Comparison of ENCODE assay signal across 14 cellular contexts in the genomic region with DNA sequence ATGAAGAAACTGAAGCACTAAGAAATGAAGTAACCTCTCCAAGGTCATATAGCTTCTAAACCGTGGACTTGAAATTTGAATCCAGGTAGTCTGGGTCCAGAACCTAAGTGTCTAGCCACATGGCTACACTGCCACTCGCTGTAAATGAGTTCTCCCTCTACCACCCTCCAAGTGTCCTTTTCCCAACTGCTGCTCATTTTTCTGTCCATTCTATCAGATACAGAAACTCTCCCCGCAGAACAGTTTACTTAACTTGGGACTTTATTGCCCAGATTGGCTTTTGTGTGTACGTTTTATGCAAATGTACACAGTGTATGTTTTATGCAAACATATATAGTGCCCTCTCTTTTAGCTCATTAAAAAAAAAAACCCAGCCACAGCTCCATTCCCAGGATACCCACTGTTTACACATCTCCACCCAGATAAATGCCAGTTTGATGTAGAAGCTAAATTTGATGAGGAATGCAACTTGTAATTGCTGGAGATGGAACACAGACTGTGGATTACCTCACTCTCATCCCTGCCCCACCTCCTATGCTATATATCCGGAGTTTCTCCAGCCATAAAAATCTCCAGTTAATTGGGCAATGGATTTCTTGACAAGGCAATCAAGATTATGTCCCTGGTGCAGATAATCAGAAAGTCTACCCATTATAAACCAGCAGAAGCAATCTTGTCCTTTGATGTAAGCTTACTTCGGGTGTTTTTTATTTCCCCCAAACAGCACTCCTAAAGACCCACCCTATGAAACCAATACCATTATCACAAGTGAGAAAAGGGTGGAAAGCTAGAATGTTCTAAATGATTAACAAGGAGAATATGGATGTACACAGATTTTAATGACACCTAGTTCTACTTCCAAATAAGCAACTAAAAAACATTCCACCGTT. TPM values are rescaled to one million over a fixed set of nuclear protein-coding genes. Genes with fewer than 3 reads are reported as not detected.
DNase-seq lines count a peak whose midpoint lies in the region; ATAC-seq and TF ChIP-seq lines count a peak whose summit lies in the region.
"Had no signal": no experiment of that assay in that cellular context is flagged by ENCODE, and none has a peak within 500 bp of the region (broad histone marks: within the 10 kb centered on the region; RNA-seq: fewer than 3 reads in every experiment).

No MANE protein-coding gene starts in this region.

- BruUV-seq in Calu3 (replicated peaks; lab: Mats Ljungman, UMichigan), result no TSS peak

- peaks cover 50% of the 10 kb centered on the region for H3K4me1 Mint-ChIP-seq in activated naive CD8-positive, alpha-beta T cell (ENCODE audit: low read depth)
- H3K4me1 Mint-ChIP-seq in Calu3 (ENCODE audit: low read depth, unreplicated experiment), result peaks cover 16% of the 10 kb centered on the region

- peak overlapping the region; percentile 65 for H3K27ac ChIP-seq in 22Rv1
- H3K27ac ChIP-seq: ovary, SJCRH30 had no signal

- intact Hi-C loops in Calu3 (cut with micrococcal nuclease; ENCODE audit: unreplicated experiment), result no loop called here

- DNase-seq in pons (ENCODE audit: low spot score), result no peak
- DNase-seq in foreskin fibroblast, result no peak
- no peak for DNase-seq in Calu3
- DNase-seq in NCI-H1694 (lab: John Stamatoyannopoulos, UW), result no peak
- DNase-seq: amygdala, hippocampal formation, ovary, SJCRH30 had no signal

- ATAC-seq in GM18867 (IDR thresholded peaks at IDR 0.05; ENCODE audit: unreplicated experiment), result peak; percentile 7
- ATAC-seq in HG03432 (IDR thresholded peaks at IDR 0.05; ENCODE audit: unreplicated experiment), result peak; percentile 4

- peaks cover 12% of the 10 kb centered on the region for H3K36me3 Mint-ChIP-seq in activated naive CD8-positive, alpha-beta T cell
- H3K36me3 Mint-ChIP-seq in Calu3 (ENCODE audit: insufficient read depth, unreplicated experiment), result no peaks in the 10 kb centered on the region

- H3K4me3 Mint-ChIP-seq in activated naive CD8-positive, alpha-beta T cell, result peak overlapping the region; percentile 36
- H3K4me3 Mint-ChIP-seq in Calu3 (ENCODE audit: low read depth, unreplicated experiment), result no peak overlapping the region
- H3K4me3 Mint-ChIP-seq: B cell had no signal

- H3K27ac Mint-ChIP-seq in activated naive CD8-positive, alpha-beta T cell, result peak overlapping the region; percentile 41
- H3K27ac Mint-ChIP-seq in Calu3 (ENCODE audit: unreplicated experiment), result no peak overlapping the region
- H3K27ac Mint-ChIP-seq: B cell had no signal

- no peak for TF ChIP-seq CTCF in 22Rv1 (IDR thresholded peaks at IDR 0.05)
- TF ChIP-seq CTCF in foreskin fibroblast (IDR thresholded peaks at IDR 0.05; ENCODE audit: low read depth, low read length), result no peak
- TF ChIP-seq CTCF in Calu3 (IDR thresholded peaks at IDR 0.05; ENCODE audit: unreplicated experiment), result no peak

- no peak overlapping the region for H3K4me3 ChIP-seq in foreskin fibroblast (ENCODE audit: low read depth in 1 of 2, low read length in 2 of 2)
- H3K4me3 ChIP-seq: lung, ovary, SJCRH30 had no signal

- peaks cover 8% of the 10 kb centered on the region for H3K9me3 Mint-ChIP-seq in activated naive CD8-positive, alpha-beta T cell (ENCODE audit: low read depth)
- H3K9me3 Mint-ChIP-seq in Calu3 (ENCODE audit: low read depth, unreplicated experiment), result no peaks in the 10 kb centered on the region

- CTCF ChIA-PET in Calu3 (lab: Charles Lee), result no interaction called here

- H3K27me3 Mint-ChIP-seq in activated naive CD8-positive, alpha-beta T cell, result no peaks in the 10 kb centered on the region
- H3K27me3 Mint-ChIP-seq in Calu3 (ENCODE audit: unreplicated experiment), result no peaks in the 10 kb centered on the region

RNA-seq across cellular contexts. Expression of a gene that starts 42.0 kb away (rescaled TPM):
- 81.2 and 199 TPM in 2 replicates for total RNA-seq in Calu3 (2022)
